20 cellular contexts compared by ENCODE assay signal in genomic region chr11:69138265-69138664, GRCh38. TPM values are rescaled to one million over a fixed set of nuclear protein-coding genes. Genes with fewer than 3 reads are reported as not detected.
DNase-seq lines count a peak whose midpoint lies in the region; ATAC-seq, FAIRE-seq and TF ChIP-seq lines count a peak whose summit lies in the region.
"Had no signal": no experiment of that assay in that cellular context is flagged by ENCODE, and none has a peak within 500 bp of the region (broad histone marks: within the 10 kb centered on the region; RNA-seq: fewer than 3 reads in every experiment).

No MANE protein-coding gene starts in this region.

- H4K8ac ChIP-seq in H1 (ENCODE audit: extremely low read depth, insufficient read depth, low read length), result no peak overlapping the region
- H4K8ac ChIP-seq in neuronal stem cell (ENCODE audit: low read depth, low read length), result no peak overlapping the region

- ATAC-seq in HG02884 (IDR thresholded peaks at IDR 0.05; ENCODE audit: unreplicated experiment) (no peak), GM19452 (IDR thresholded peaks at IDR 0.05; ENCODE audit: unreplicated experiment) (no peak)
- ATAC-seq: Right ventricle myocardium inferior had no signal

- H3K14ac ChIP-seq in H1 (ENCODE audit: insufficient read length) (no peak overlapping the region), neuronal stem cell (ENCODE audit: low read length) (no peak overlapping the region)

- H2BK5ac ChIP-seq in H1 (ENCODE audit: low read depth, low read length) (no peak overlapping the region), neuronal stem cell (ENCODE audit: low read length) (no peak overlapping the region)

- no peak for TF ChIP-seq POLR2A in H1 (IDR thresholded peaks at IDR 0.05; ENCODE audit: control extremely low read depth in 1 of 2, low read depth in 2 of 2, low read length in 2 of 2)

- no peaks in the 10 kb centered on the region for H3K79me1 ChIP-seq in H1 (ENCODE audit: low read depth, low read length)
- H3K79me1 ChIP-seq in neuronal stem cell (ENCODE audit: low read depth, low read length), result no peaks in the 10 kb centered on the region

- no peak overlapping the region for H2BK12ac ChIP-seq in H1 (ENCODE audit: low read depth, low read length)
- H2BK12ac ChIP-seq in neuronal stem cell (ENCODE audit: low read length), result no peak overlapping the region

- H4K91ac ChIP-seq in H1 (replicated peaks; ENCODE audit: insufficient read length, low read length), result no peak overlapping the region
- no peak overlapping the region for H4K91ac ChIP-seq in neuronal stem cell (ENCODE audit: low read depth, low read length, poor library complexity)

- H3K4me2 ChIP-seq in H1 (ENCODE audit: insufficient read depth in 1 of 2, low read depth in 2 of 2, low read length in 2 of 2) (no peak overlapping the region), neuronal stem cell (ENCODE audit: insufficient read depth, low read length, poor library complexity, severe bottlenecking) (no peak overlapping the region)

- H3K4ac ChIP-seq in H1 (replicated peaks; ENCODE audit: insufficient read length, low read depth, low read length) (no peak overlapping the region), neuronal stem cell (ENCODE audit: low read length) (no peak overlapping the region)

- H3K23ac ChIP-seq in H1 (ENCODE audit: insufficient read length), result no peak overlapping the region
- H3K23ac ChIP-seq in neuronal stem cell (ENCODE audit: low read depth, low read length, poor library complexity), result no peak overlapping the region

- no peak for FAIRE-seq in H1 (lab: Jason Lieb, UNC)
- FAIRE-seq: G401.6 had no signal

- 55% methylated on average over 3 of the region's 3 CpGs; no CpG with 5 or more reads in 1 of the 2 experiments for WGBS in H1 (ENCODE audit: extremely low coverage in 1 of 2, insufficient coverage in 1 of 2, insufficient read length in 1 of 2, insufficient replicate concordance in 2 of 2, low coverage in 1 of 2, low lambda C conversion rate in 2 of 2, missing lambda C conversion rate in 1 of 2), 2 experiments
- WGBS in neuronal stem cell (ENCODE audit: extremely low coverage in 2 of 2, insufficient read length in 2 of 2, insufficient replicate concordance in 1 of 2), 2 donors, result no CpG with 5 or more reads among the region's 3 CpGs

- no peaks in the 10 kb centered on the region for H3K36me3 ChIP-seq in H1 (ENCODE audit: control insufficient read depth in 2 of 4, insufficient read depth in 4 of 4, low read length in 3 of 4)
- no peaks in the 10 kb centered on the region for H3K36me3 ChIP-seq in neuronal stem cell (replicated peaks in 1 of 2; ENCODE audit: control insufficient read depth in 2 of 2, insufficient read depth in 2 of 2, low read length in 2 of 2)
- H3K36me3 ChIP-seq: adrenal gland, prostate gland had no signal

- TF ChIP-seq EP300 in H1 (IDR thresholded peaks at IDR 0.05; ENCODE audit: borderline replicate concordance in 1 of 2, low read depth in 2 of 2, low read length in 2 of 2), result no peak

- no peaks in the 10 kb centered on the region for H4K20me1 ChIP-seq in H1 (replicated peaks in 1 of 2; ENCODE audit: control insufficient read depth in 1 of 2, insufficient read depth in 2 of 2, low read length in 2 of 2)

- no peaks in the 10 kb centered on the region for H3K27me3 ChIP-seq in H1 (replicated peaks in 1 of 4; ENCODE audit: control insufficient read depth in 3 of 4, extremely low read depth in 1 of 4, insufficient read depth in 3 of 4, low read length in 3 of 4)
- H3K27me3 ChIP-seq in neuronal stem cell (ENCODE audit: control insufficient read depth in 3 of 3, insufficient read depth in 3 of 3, low read depth in 1 of 3, low read length in 3 of 3), result no peaks in the 10 kb centered on the region

- H3K27ac ChIP-seq in H1 (ENCODE audit: low read depth, low read length), result no peak overlapping the region
- H3K27ac ChIP-seq in neuronal stem cell (replicated peaks; ENCODE audit: low read length), result no peak overlapping the region
- H3K27ac ChIP-seq: adrenal gland, prostate gland had no signal

- POLR2A ChIA-PET in H1 (lab: Charles Lee; ENCODE audit: partially characterized antibody), result no interaction called here

- no peak overlapping the region for H2BK120ac ChIP-seq in H1 (replicated peaks; ENCODE audit: low read depth, low read length)
- H2BK120ac ChIP-seq in neuronal stem cell (ENCODE audit: low read depth, low read length), result no peak overlapping the region

- no peak overlapping the region for H3K56ac ChIP-seq in H1 (replicated peaks; ENCODE audit: insufficient read length, low read depth, low read length)

- H2BK15ac ChIP-seq in H1 (ENCODE audit: low read length) (no peak overlapping the region), neuronal stem cell (ENCODE audit: low read length) (no peak overlapping the region)

- DNase-seq in EL (peak; percentile 83), OCI-M1 (lab: John Stamatoyannopoulos, UW) (peak; percentile 90), H1 (ENCODE audit: low read depth in 1 of 2, low spot score in 2 of 2) (peak in 1 of 2 experiments; percentile 36), neuronal stem cell (ENCODE audit: low spot score) (no peak), SKM-1 (lab: John Stamatoyannopoulos, UW; ENCODE audit: unreplicated experiment) (no peak), DMS153 treated with DMSO at 0.1 percent for 48 hours (lab: John Stamatoyannopoulos, UW; ENCODE audit: unreplicated experiment) (no peak)
- DNase-seq: activated CD8-positive, alpha-beta memory T cell treated with anti-CD3 and anti-CD28 coated beads, Interleukin-2, amount 50 U/mL, for 4 hours; adrenal gland; effector CD4-positive, alpha-beta T cell; hypothalamus; NCI-H1092; NCI-H510A treated with DMSO at 0.1 percent for 48 hours; stimulated activated CD4-positive, alpha-beta T cell treated with anti-CD3 and anti-CD28 coated beads, Interleukin-4, amount 100 ng/mL, for 4 hours; stimulated activated naive CD4-positive, alpha-beta T cell treated with Interleukin-2 at 50 U/mL for 16 hours had no signal

- no peaks in the 10 kb centered on the region for H3K79me2 ChIP-seq in H1 (ENCODE audit: control insufficient read depth in 1 of 2, insufficient read depth in 2 of 2, low read length in 2 of 2)

- CTCF ChIA-PET in H1 (lab: Charles Lee; ENCODE audit: partially characterized antibody), result interaction anchor here (1.5 kb wide), 1 partner anchor 38 kb away, joined by 6 read pairs; no protein-coding TSS in a partner anchor

- no peak for TF ChIP-seq CTCF in H1 (IDR thresholded peaks at IDR 0.05; ENCODE audit: control extremely low read depth in 1 of 3, insufficient read depth in 1 of 3, low read depth in 1 of 3, low read length in 3 of 3)

- no peak overlapping the region for H2AFZ ChIP-seq in H1 (ENCODE audit: low read length)
- no peak overlapping the region for H2AFZ ChIP-seq in neuronal stem cell (ENCODE audit: low read length)

- H3K18ac ChIP-seq in H1 (ENCODE audit: extremely low read depth, low read length) (no peak overlapping the region), neuronal stem cell (ENCODE audit: low read length) (peak overlapping the region; percentile 44)

- no peak overlapping the region for H2BK20ac ChIP-seq in H1 (ENCODE audit: low read length)

- no peak for TF ChIP-seq RAD21 in H1 (IDR thresholded peaks at IDR 0.05 in 1 of 2, conservative IDR thresholded peaks at IDR 0.05 in 1 of 2; ENCODE audit: low read depth in 2 of 2, low read length in 2 of 2)

- H4K5ac ChIP-seq in H1 (ENCODE audit: insufficient read length, low read depth, low read length), result no peak overlapping the region

- H3K9me3 ChIP-seq in H1 (ENCODE audit: insufficient read depth in 2 of 2, low read depth in 1 of 2, low read length in 1 of 2) (peaks cover 5 to 6% of the 10 kb centered on the region in 2 experiments), neuronal stem cell (replicated peaks in 1 of 2; ENCODE audit: control insufficient read depth in 2 of 2, insufficient read depth in 1 of 2, low read depth in 1 of 2, low read length in 2 of 2) (peaks cover under 1 to 1% of the 10 kb centered on the region in 2 donors)
- H3K9me3 ChIP-seq: adrenal gland, prostate gland had no signal

- no peak overlapping the region for H3K4me3 ChIP-seq in H1 (ENCODE audit: extremely low read depth in 1 of 4, insufficient read depth in 2 of 4, low read depth in 3 of 4, low read length in 4 of 4)
- no peak overlapping the region for H3K4me3 ChIP-seq in neuronal stem cell (ENCODE audit: low read length in 2 of 2)
- H3K4me3 ChIP-seq: adrenal gland, lung, prostate gland had no signal

- H3K23me2 ChIP-seq in H1 (ENCODE audit: low read depth, low read length), result no peaks in the 10 kb centered on the region

- H3K9ac ChIP-seq in H1 (replicated peaks in 1 of 4; ENCODE audit: extremely low read depth in 1 of 4, low read depth in 3 of 4, low read length in 3 of 4) (no peak overlapping the region), neuronal stem cell (ENCODE audit: low read depth, low read length, poor library complexity) (no peak overlapping the region)

- H3K4me1 ChIP-seq in H1 (replicated peaks in 1 of 4; ENCODE audit: control insufficient read depth in 3 of 4, insufficient read depth in 4 of 4, low read length in 3 of 4), result no peaks in the 10 kb centered on the region
- peaks cover 0 to 2% of the 10 kb centered on the region in 2 donors for H3K4me1 ChIP-seq in neuronal stem cell (ENCODE audit: control insufficient read depth in 2 of 2, insufficient read depth in 1 of 2, low read depth in 1 of 2, low read length in 2 of 2)
- H3K4me1 ChIP-seq: adrenal gland, prostate gland had no signal

- H2AK5ac ChIP-seq in H1 (ENCODE audit: low read depth, low read length) (no peak overlapping the region), neuronal stem cell (ENCODE audit: low read depth, low read length) (peak overlapping the region; percentile 25)

TF ChIP-seq in H1, 55 proteins besides CTCF, POLR2A, EP300 and RAD21:
- TF ChIP-seq ATF3 (IDR thresholded peaks at IDR 0.05; ENCODE audit: insufficient read depth, low read depth, low read length) (no peak), CEBPB (IDR thresholded peaks at IDR 0.05; ENCODE audit: low read depth, low read length) (peak; percentile 30; the same call in 1 of the 2 replicates)
TF ChIP-seq in H1: peak in this region for 1.

RNA-seq across cellular contexts. Expression of gene SMIM38, which starts 17.5 kb away (rescaled TPM):
- 0.15 and 0.20 TPM in 2 replicates for total RNA-seq in H1 (2021; fragmentation: NEBNext Ultra II Directional; extraction: Animal tissue kit (Norgen Biotek cat#: 25700))
- polyA plus RNA-seq in H1 (2011; rRNA removed), result 0.17 TPM in 2 replicates
- polyA plus RNA-seq in H1 (2011; cell fraction: cytosol; rRNA removed), result 0.13 TPM
- polyA plus RNA-seq in H1 (2011; cell fraction: nucleus; rRNA removed), result 1.6 TPM
- polyA plus RNA-seq in H1 (2012, experiment 1 of 2), result 0.26 to 0.81 TPM (median 0.35 TPM) in 4 replicates
- not detected for polyA plus RNA-seq in H1 (2012, experiment 2 of 2)
- polyA plus RNA-seq in H1 (2013, experiment 1 of 2), result 0.04 TPM
- polyA plus RNA-seq in H1 (2013, experiment 2 of 2), result 0.07 TPM
- polyA minus RNA-seq in H1 (2011; rRNA and poly(A)+ RNA removed), result 0.38 and 0.44 TPM in 2 replicates
- polyA minus RNA-seq in H1 (2011; cell fraction: cytosol; rRNA and poly(A)+ RNA removed), result 0.51 TPM
- polyA minus RNA-seq in H1 (2011; cell fraction: nucleus; rRNA and poly(A)+ RNA removed), result 0.60 TPM
- 0.26 TPM for polyA plus RNA-seq in neuronal stem cell (2013, experiment 1 of 2)
- 0.36 TPM for polyA plus RNA-seq in neuronal stem cell (2013, experiment 2 of 2)

Comparison
In these comparisons a context has a peak if more than half of its experiments do, and no peak if none do; other contexts are left out.
1. DNase-seq: peak in EL (single experiment) and OCI-M1 (single experiment); none in neuronal stem cell (single experiment), SKM-1 (single experiment) and DMS153 treated with DMSO at 0.1 percent for 48 hours (single experiment).